ENCODE assay signal across 38 cellular contexts in genomic region chr20:23551383-23551782, GRCh38. TPM values are rescaled to one million over a fixed set of nuclear protein-coding genes. Genes with fewer than 3 reads are reported as not detected.
"Had no signal": no experiment of that assay in that cellular context is flagged by ENCODE, and none has a peak within 500 bp of the region (broad histone marks: within the 10 kb centered on the region; RNA-seq: fewer than 3 reads in every experiment).

No MANE protein-coding gene starts in this region.

- H3K27me3 ChIP-seq: MG63 had no signal

- DNase-seq: Karpas-422, Kasumi-1, MG63, MM.1S, MV-4-11, NCI-H1048, NCI-H1092, NCI-H1092 treated with DMSO at 0.1 percent for 48 hours, NCI-H1105, NCI-H1105 treated with DMSO at 0.1 percent for 48 hours, NCI-H1417, NCI-H1417 treated with DMSO at 0.1 percent for 48 hours, NCI-H1436, NCI-H1436 treated with DMSO at 0.1 percent for 48 hours, NCI-H146, NCI-H1694, NCI-H1694 treated with DMSO at 0.1 percent for 48 hours, NCI-H187, NCI-H187 treated with DMSO at 0.1 percent for 48 hours, NCI-H1930, NCI-H2029, NCI-H2029 treated with DMSO at 0.1 percent for 48 hours, NCI-H2081, NCI-H2081 treated with DMSO at 0.1 percent for 48 hours, NCI-H2107, NCI-H2171, NCI-H2171 treated with DMSO at 0.1 percent for 48 hours, NCI-H226, NCI-H345, NCI-H446, NCI-H446 treated with DMSO at 0.1 percent for 48 hours, NCI-H510A, NCI-H510A treated with DMSO at 0.1 percent for 48 hours, NCI-H524 had no signal

- H3K36me3 ChIP-seq: MG63 had no signal

- H3K9me3 ChIP-seq: MG63 had no signal

- H3K4me3 ChIP-seq: MG63 had no signal

RNA-seq across cellular contexts. Expression of gene CST9L, which starts 16.9 kb away (rescaled TPM):
- total RNA-seq: LHCN-M2, M059J, MCF 10A, NCI-H460 had no signal

RNA-seq across cellular contexts. Expression of gene CST9, which starts 54.3 kb away (rescaled TPM):
- total RNA-seq: LHCN-M2, M059J, MCF 10A, NCI-H460 had no signal
